Comparison of ENCODE assay signal across 9 cellular contexts in the genomic region with DNA sequence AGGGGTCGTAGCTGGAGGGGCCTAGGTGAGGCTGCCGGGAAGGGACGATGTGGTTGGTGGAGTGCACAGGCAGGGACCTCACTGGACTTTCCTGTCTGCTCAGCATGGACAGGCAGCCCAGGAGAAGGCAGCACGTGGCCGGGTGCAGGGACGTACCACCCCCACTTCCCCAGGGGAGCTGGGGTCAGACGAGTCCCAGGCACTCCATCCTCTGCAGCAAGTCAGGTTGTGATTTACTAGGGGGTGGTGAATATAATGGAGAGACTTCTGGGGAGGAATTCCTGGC. TPM values are rescaled to one million over a fixed set of nuclear protein-coding genes. Genes with fewer than 3 reads are reported as not detected.
DNase-seq lines count a peak whose midpoint lies in the region; ATAC-seq and TF ChIP-seq lines count a peak whose summit lies in the region.
"Had no signal": no experiment of that assay in that cellular context is flagged by ENCODE, and none has a peak within 500 bp of the region (broad histone marks: within the 10 kb centered on the region; RNA-seq: fewer than 3 reads in every experiment).

No MANE protein-coding gene starts in this region.

- CTCF ChIA-PET in activated CD4-positive, alpha-beta memory T cell treated with anti-CD3 and anti-CD28 coated beads, Interleukin-2, amount 10 ng/mL, durations not matched to agents 7 days and 5 days (lab: Charles Lee), result interaction anchor here (1.4 to 9.0 kb wide), 3 partner anchors 10 to 97 kb away, joined by 5 to 63 read pairs (median 35); a partner anchor contains a TSS

- H2BK15ac ChIP-seq in H9 (ENCODE audit: low read depth, low read length), result no peak overlapping the region

- H4K8ac ChIP-seq in H9 (replicated peaks; ENCODE audit: insufficient read length, low read depth, low read length), result no peak overlapping the region

- POLR2A ChIA-PET in activated CD4-positive, alpha-beta memory T cell treated with anti-CD3 and anti-CD28 coated beads, Interleukin-2, amount 10 ng/mL, durations not matched to agents 7 days and 5 days (lab: Charles Lee), result interaction anchor here (0.6 to 9.5 kb wide), 12 partner anchors 9 to 114 kb away, joined by 3 to 120 read pairs (median 18); a partner anchor contains a TSS

- TF ChIP-seq POLR2A in testis (IDR thresholded peaks at IDR 0.05), result no peak

- peaks cover 7% of the 10 kb centered on the region for H3K23me2 ChIP-seq in H9 (ENCODE audit: insufficient read length, low read depth, low read length, poor library complexity, severe bottlenecking)

- H3K79me1 ChIP-seq in H9 (ENCODE audit: insufficient read depth, low read depth, low read length, poor library complexity, severe bottlenecking), result no peaks in the 10 kb centered on the region

- no peak overlapping the region for H2BK20ac ChIP-seq in H9 (ENCODE audit: low read depth, low read length, poor library complexity, severe bottlenecking)

- peaks cover 52 to 57% of the 10 kb centered on the region in 2 experiments for H3K9me3 Mint-ChIP-seq in H9
- peaks cover 10% of the 10 kb centered on the region for H3K9me3 Mint-ChIP-seq in activated CD4-positive, alpha-beta memory T cell treated with anti-CD3 and anti-CD28 coated beads, Interleukin-2, amount 10 ng/mL, durations not matched to agents 7 days and 5 days

- no peak overlapping the region for H3T11ph ChIP-seq in H9 (ENCODE audit: low read length)

- H3K9ac ChIP-seq in H9 (ENCODE audit: extremely low read depth, insufficient read length, low read length), result no peak overlapping the region

- H3K4me1 ChIP-seq in H9 (ENCODE audit: insufficient read depth, low read length) (no peaks in the 10 kb centered on the region), right cardiac atrium (ENCODE audit: control insufficient read depth, insufficient read depth, low read length) (peaks cover 14% of the 10 kb centered on the region), testis (peaks cover 32% of the 10 kb centered on the region)

- H2BK12ac ChIP-seq in H9 (ENCODE audit: insufficient read length, low read depth, low read length), result no peak overlapping the region

- H3K9me3 ChIP-seq in H9 (ENCODE audit: control insufficient read depth, low read depth, low read length), result peaks cover 38% of the 10 kb centered on the region
- H3K9me3 ChIP-seq in right cardiac atrium (ENCODE audit: control insufficient read depth, low read length), result no peaks in the 10 kb centered on the region
- H3K9me3 ChIP-seq in testis, result no peaks in the 10 kb centered on the region

- H3K4me3 ChIP-seq in right cardiac atrium (ENCODE audit: low read length), result no peak overlapping the region
- H3K4me3 ChIP-seq in skin epidermis, result peak overlapping the region in 3 of 7 experiments; percentile 59 to 66 (median 63)
- peak overlapping the region in 1 of 2 donors; percentile 73 for H3K4me3 ChIP-seq in testis

- DNase-seq in H9 (no peak), right cardiac atrium (peak in 2 of 3 donors; percentile 53 to 65), NAMALWA (ENCODE audit: low spot score) (no peak), DMS153 (lab: John Stamatoyannopoulos, UW) (no peak), testis (no peak)
- DNase-seq in activated CD4-positive, alpha-beta memory T cell treated with anti-CD3 and anti-CD28 coated beads, Interleukin-2, amount 10 ng/mL, durations not matched to agents 7 days and 5 days, result no peak
- DNase-seq: activated gamma-delta T cell had no signal

- H3K36me3 Mint-ChIP-seq in H9 (ENCODE audit: insufficient read depth in 1 of 3, low read depth in 3 of 3), result peaks cover 42 to 50% (median 44%) of the 10 kb centered on the region in 3 experiments
- peaks cover 63% of the 10 kb centered on the region for H3K36me3 Mint-ChIP-seq in activated CD4-positive, alpha-beta memory T cell treated with anti-CD3 and anti-CD28 coated beads, Interleukin-2, amount 10 ng/mL, durations not matched to agents 7 days and 5 days (ENCODE audit: low read depth)

- peak overlapping the region; percentile 37 to 82 for H3K4me3 Mint-ChIP-seq in H9
- peak overlapping the region; percentile 85 for H3K4me3 Mint-ChIP-seq in activated CD4-positive, alpha-beta memory T cell treated with anti-CD3 and anti-CD28 coated beads, Interleukin-2, amount 10 ng/mL, durations not matched to agents 7 days and 5 days

- WGBS in H9 (ENCODE audit: extremely low coverage, insufficient read length, low lambda C conversion rate), result no CpG with 5 or more reads among the region's 7 CpGs
- WGBS in right cardiac atrium, result 96% methylated on average over 7 of the region's 7 CpGs
- WGBS in testis, 2 donors, result 77% methylated on average over 6 to 7 of the region's 7 CpGs

- H2AK5ac ChIP-seq in H9 (ENCODE audit: insufficient read length, low read length), result no peak overlapping the region

- no peak overlapping the region for H3K14ac ChIP-seq in H9 (ENCODE audit: insufficient read depth, low read length)

- no peak overlapping the region for H3K18ac ChIP-seq in H9 (ENCODE audit: insufficient read length, low read depth, low read length)

- H3K27me3 Mint-ChIP-seq in H9 (ENCODE audit: low read depth), result peaks cover 37% of the 10 kb centered on the region
- H3K27me3 Mint-ChIP-seq in activated CD4-positive, alpha-beta memory T cell treated with anti-CD3 and anti-CD28 coated beads, Interleukin-2, amount 10 ng/mL, durations not matched to agents 7 days and 5 days, result no peaks in the 10 kb centered on the region

- H3K27ac ChIP-seq in H9 (ENCODE audit: insufficient read length, low read depth, low read length) (no peak overlapping the region), right cardiac atrium (ENCODE audit: low read length) (no peak overlapping the region), skin epidermis (peak overlapping the region in 14 of 21 experiments; percentile 91 to 100 (median 98)), testis (no peak overlapping the region)

- H2BK120ac ChIP-seq in H9 (ENCODE audit: low read depth, low read length, poor library complexity, severe bottlenecking), result no peak overlapping the region

- no peak overlapping the region for H3K23ac ChIP-seq in H9 (ENCODE audit: insufficient read length, low read depth, low read length)

- intact Hi-C loops in right cardiac atrium (cut with DNase I), result loop anchor here in 1 of 4 donors (2.0 kb wide), 1 partner anchor 92 kb away; no protein-coding TSS in a partner anchor
- intact Hi-C loops in testis (cut with DNase I; ENCODE audit: low total_unique reads), result no loop called here

- no peak overlapping the region for H3K4ac ChIP-seq in H9 (ENCODE audit: low read depth, low read length)

- no peak overlapping the region for H3K56ac ChIP-seq in H9 (ENCODE audit: insufficient read length, low read depth, low read length)

- no peaks in the 10 kb centered on the region for H4K20me1 ChIP-seq in H9 (ENCODE audit: control insufficient read depth, insufficient read depth, insufficient read length)

- no peak overlapping the region for H2AFZ ChIP-seq in H9 (ENCODE audit: low read length)

- H3K27me3 ChIP-seq in H9 (ENCODE audit: insufficient read depth, low read length) (no peaks in the 10 kb centered on the region), right cardiac atrium (ENCODE audit: control insufficient read depth, insufficient read depth) (no peaks in the 10 kb centered on the region), testis (no peaks in the 10 kb centered on the region)

- no peaks in the 10 kb centered on the region for H3K36me3 ChIP-seq in testis (ENCODE audit: low read depth, missing control alignments)

- peaks cover 5 to 9% of the 10 kb centered on the region in 2 experiments; a peak in 3 of 4 replicates for H3K4me1 Mint-ChIP-seq in H9
- H3K4me1 Mint-ChIP-seq in activated CD4-positive, alpha-beta memory T cell treated with anti-CD3 and anti-CD28 coated beads, Interleukin-2, amount 10 ng/mL, durations not matched to agents 7 days and 5 days, result peaks cover 70% of the 10 kb centered on the region

- no peak overlapping the region for H4K91ac ChIP-seq in H9 (ENCODE audit: insufficient read length, low read depth, low read length)

- H3K27ac Mint-ChIP-seq in H9, result no peak overlapping the region
- H3K27ac Mint-ChIP-seq in activated CD4-positive, alpha-beta memory T cell treated with anti-CD3 and anti-CD28 coated beads, Interleukin-2, amount 10 ng/mL, durations not matched to agents 7 days and 5 days, result peak overlapping the region; percentile 95

- H4K5ac ChIP-seq in H9 (ENCODE audit: insufficient read length, low read depth, low read length), result no peak overlapping the region

- peak overlapping the region; percentile 60 for H3K4me2 ChIP-seq in H9 (ENCODE audit: insufficient read depth, insufficient read length, low read length)

- ATAC-seq in right cardiac atrium, result no peak
- no peak for ATAC-seq in GM21360 (IDR thresholded peaks at IDR 0.05; ENCODE audit: unreplicated experiment)

- TF ChIP-seq CTCF in H9 (conservative IDR thresholded peaks at IDR 0.05), result no peak
- TF ChIP-seq CTCF in testis (IDR thresholded peaks at IDR 0.05), result no peak

- H3K79me2 ChIP-seq in H9 (ENCODE audit: insufficient read depth, low read length), result peaks cover 20% of the 10 kb centered on the region; the same call in 1 of the 2 replicates

- no peak overlapping the region for H2BK5ac ChIP-seq in H9 (ENCODE audit: insufficient read length, low read length)

RNA-seq across cellular contexts. Expression of a gene that starts 1.5 kb away (rescaled TPM):
- total RNA-seq in H9 (2021) (128 and 136 TPM in 2 replicates), right cardiac atrium (100 to 1,000 TPM; 123 to 145 (median 134) TPM), testis (100 to 1,000 TPM; 240 to 245 TPM)
- total RNA-seq in activated CD4-positive, alpha-beta memory T cell treated with anti-CD3 and anti-CD28 coated beads, Interleukin-2, amount 10 ng/mL, durations not matched to agents 7 days and 5 days, result 100 to 1,000 TPM; 209 to 221 TPM
- polyA plus RNA-seq in right cardiac atrium (119 TPM), testis (ENCODE audit: insufficient read depth, low read depth, low replicate concordance) (72.6 TPM)

RNA-seq across cellular contexts. Expression of a gene that starts 39.2 kb away (rescaled TPM):
- total RNA-seq in H9 (2021) (85.6 and 89.5 TPM in 2 replicates), right cardiac atrium (10 to 100 TPM; 51.6 to 61.8 (median 59.2) TPM), testis (100 to 1,000 TPM in 1 of 2 donors, 10 to 100 TPM in 1; 94.2 to 129 TPM)
- total RNA-seq in activated CD4-positive, alpha-beta memory T cell treated with anti-CD3 and anti-CD28 coated beads, Interleukin-2, amount 10 ng/mL, durations not matched to agents 7 days and 5 days, result 10 to 100 TPM; 61.6 to 64.1 TPM
- polyA plus RNA-seq in right cardiac atrium (53.4 TPM), testis (ENCODE audit: insufficient read depth, low read depth, low replicate concordance) (71.2 TPM)

Comparison
In these comparisons a context has a peak if more than half of its experiments do, and no peak if none do; other contexts are left out.
1. DNase-seq: peak in right cardiac atrium (2 of 3); none in H9 (single experiment), activated CD4-positive, alpha-beta memory T cell treated with anti-CD3 and anti-CD28 coated beads, Interleukin-2, amount 10 ng/mL, durations not matched to agents 7 days and 5 days (single experiment), NAMALWA (single experiment), DMS153 (single experiment) and testis (single experiment).
2. H3K27ac ChIP-seq: peak in skin epidermis (14 of 21); none in H9 (single experiment), right cardiac atrium (single experiment) and testis (0 of 2).